In genomic region chr16:87955302-87956168, GRCh38 we compare ENCODE assay signal across 10 cellular contexts. TPM values are rescaled to one million over a fixed set of nuclear protein-coding genes. Genes with fewer than 3 reads are reported as not detected.
DNase-seq lines count a peak whose midpoint lies in the region; ATAC-seq, FAIRE-seq and TF ChIP-seq lines count a peak whose summit lies in the region.
"Had no signal": no experiment of that assay in that cellular context is flagged by ENCODE, and none has a peak within 500 bp of the region (broad histone marks: within the 10 kb centered on the region; RNA-seq: fewer than 3 reads in every experiment).

No MANE protein-coding gene starts in this region.

- no peak for FAIRE-seq in HTR-8/SVneo (lab: Jason Lieb, UNC)

- DNase-seq in MCF 10A (ENCODE audit: unreplicated experiment) (no peak), mammary epithelial cell (no peak), left lobe of liver (ENCODE audit: low spot score) (peak; percentile 45), transverse colon (no peak), HTR-8/SVneo (ENCODE audit: insufficient read length, low spot score) (no peak), LoVo (ENCODE audit: low spot score) (no peak)
- no peak for DNase-seq in activated naive CD8-positive, alpha-beta T cell treated with anti-CD3 and anti-CD28 coated beads for 36 hours
- DNase-seq: COR-L47, PC-3 had no signal

- no peaks in the 10 kb centered on the region for H3K27me3 Mint-ChIP-seq in MCF 10A (ENCODE audit: insufficient read depth, unreplicated experiment)
- H3K27me3 Mint-ChIP-seq in activated naive CD8-positive, alpha-beta T cell treated with anti-CD3 and anti-CD28 coated beads for 36 hours: no peaks in the 10 kb centered on the region

- H3K4me2 ChIP-seq in mammary epithelial cell (ENCODE audit: insufficient read depth, low read depth, low read length): no peak overlapping the region

- ATAC-seq in left lobe of liver (no peak), GM18517 (IDR thresholded peaks at IDR 0.05; ENCODE audit: unreplicated experiment) (no peak)
- ATAC-seq: PC-3 had no signal

- CTCF ChIA-PET in MCF 10A (lab: Yijun Ruan, JAX): interaction anchor here (0.7 kb wide), 1 partner anchor 482 kb away, joined by 3 read pairs; no protein-coding TSS in a partner anchor
- CTCF ChIA-PET in mammary epithelial cell (lab: Charles Lee; ENCODE audit: low non-redundant PET): no interaction called here

- H3K9me3 Mint-ChIP-seq in MCF 10A (ENCODE audit: unreplicated experiment): no peaks in the 10 kb centered on the region
- H3K9me3 Mint-ChIP-seq in activated naive CD8-positive, alpha-beta T cell treated with anti-CD3 and anti-CD28 coated beads for 36 hours: no peaks in the 10 kb centered on the region

- H3K27ac ChIP-seq in mammary epithelial cell (ENCODE audit: insufficient read depth, low read depth, low read length) (no peak overlapping the region), transverse colon (peak overlapping the region; percentile 58 to 98 (median 93))

- intact Hi-C loops in MCF 10A (cut with micrococcal nuclease) (no loop called here), mammary epithelial cell (cut with micrococcal nuclease) (no loop called here), transverse colon (cut with DNase I; ENCODE audit: low total_unique reads) (no loop called here)

- H3K4me1 Mint-ChIP-seq in MCF 10A (ENCODE audit: insufficient read depth, unreplicated experiment): peaks cover 21% of the 10 kb centered on the region
- peaks cover 81% of the 10 kb centered on the region for H3K4me1 Mint-ChIP-seq in activated naive CD8-positive, alpha-beta T cell treated with anti-CD3 and anti-CD28 coated beads for 36 hours

- dilution Hi-C loops in mammary epithelial cell (cut with HindIII; ENCODE audit: low sequenced_read_pairs): loop anchor here (5.0 kb wide), 3 partner anchors 38 to 102 kb away; no protein-coding TSS in a partner anchor

- no peaks in the 10 kb centered on the region for H4K20me1 ChIP-seq in mammary epithelial cell (ENCODE audit: insufficient read depth, low read length)

- no TSS peak for BruUV-seq in MCF 10A (replicated peaks; lab: Mats Ljungman, UMichigan)
- no TSS peak for BruUV-seq in mammary epithelial cell (replicated peaks; lab: Mats Ljungman, UMichigan)

- TF ChIP-seq CTCF in MCF 10A (IDR thresholded peaks at IDR 0.05; ENCODE audit: unreplicated experiment): no peak
- TF ChIP-seq CTCF in mammary epithelial cell (conservative IDR thresholded peaks at IDR 0.05 in 1 of 2, IDR thresholded peaks at IDR 0.05 in 1 of 2; ENCODE audit: extremely low read depth in 1 of 2, insufficient read depth in 1 of 2, low read depth in 1 of 2, low read length in 2 of 2): no peak
- TF ChIP-seq CTCF in transverse colon (IDR thresholded peaks at IDR 0.05): no peak

- POLR2A ChIA-PET in MCF 10A (lab: Yijun Ruan, JAX): no interaction called here

- H3K27me3 ChIP-seq in mammary epithelial cell (ENCODE audit: insufficient read depth, low read length) (no peaks in the 10 kb centered on the region), transverse colon (no peaks in the 10 kb centered on the region)

- H3K9me3 ChIP-seq in mammary epithelial cell (replicated peaks; ENCODE audit: insufficient read depth, low read length) (no peaks in the 10 kb centered on the region), transverse colon (no peaks in the 10 kb centered on the region)

- 86% methylated on average over 19 of the region's 20 CpGs for WGBS in mammary epithelial cell (ENCODE audit: low coverage, missing lambda C conversion rate)
- WGBS in transverse colon (ENCODE audit: low coverage in 1 of 2), 2 donors: 83 to 84% methylated on average over 11 to 20 of the region's 20 CpGs

- H2AFZ ChIP-seq in mammary epithelial cell (ENCODE audit: low read depth, low read length): no peak overlapping the region

- H3K36me3 ChIP-seq in mammary epithelial cell (ENCODE audit: insufficient read depth, low read length) (peaks cover 5% of the 10 kb centered on the region), transverse colon (no peaks in the 10 kb centered on the region)

- in situ Hi-C loops in mammary epithelial cell (cut with MboI; ENCODE audit: low sequenced_read_pairs in 2 of 2) (no loop called here), transverse colon (cut with MboI; ENCODE audit: low pct_ligation_motif_present in 1 of 4, low pct_unique_long_range_greater_than_20kb in 1 of 4, low sequenced_read_pairs in 3 of 4) (no loop called here)

- H3K4me3 Mint-ChIP-seq in MCF 10A (ENCODE audit: unreplicated experiment): no peak overlapping the region
- peak overlapping the region; percentile 85 for H3K4me3 Mint-ChIP-seq in activated naive CD8-positive, alpha-beta T cell treated with anti-CD3 and anti-CD28 coated beads for 36 hours

- H3K4me3 ChIP-seq in mammary epithelial cell (replicated peaks in 1 of 3; ENCODE audit: insufficient read depth in 1 of 3, low read depth in 2 of 3, low read length in 3 of 3): no peak overlapping the region
- H3K4me3 ChIP-seq in transverse colon: no peak overlapping the region

- H3K9ac ChIP-seq in mammary epithelial cell (ENCODE audit: insufficient read depth, low read length): no peak overlapping the region

- peak overlapping the region; percentile 39 for H3K27ac Mint-ChIP-seq in MCF 10A (ENCODE audit: low read depth, unreplicated experiment)
- peak overlapping the region; percentile 98 for H3K27ac Mint-ChIP-seq in activated naive CD8-positive, alpha-beta T cell treated with anti-CD3 and anti-CD28 coated beads for 36 hours

- H3K4me1 ChIP-seq in mammary epithelial cell (ENCODE audit: insufficient read depth, low read length): peaks cover 26% of the 10 kb centered on the region
- H3K4me1 ChIP-seq in transverse colon: peaks cover 16 to 41% (median 38%) of the 10 kb centered on the region in 4 donors

- peaks cover 90% of the 10 kb centered on the region for H3K79me2 ChIP-seq in mammary epithelial cell (ENCODE audit: insufficient read depth, low read length)

- no peak for TF ChIP-seq EP300 in transverse colon (IDR thresholded peaks at IDR 0.05; ENCODE audit: low read depth)

- no peak for TF ChIP-seq POLR2A in transverse colon (IDR thresholded peaks at IDR 0.05)

- peaks cover 55% of the 10 kb centered on the region for H3K36me3 Mint-ChIP-seq in MCF 10A (ENCODE audit: insufficient read depth, unreplicated experiment)
- peaks cover 27% of the 10 kb centered on the region for H3K36me3 Mint-ChIP-seq in activated naive CD8-positive, alpha-beta T cell treated with anti-CD3 and anti-CD28 coated beads for 36 hours

RNA-seq across cellular contexts. Expression of gene BANP, which starts 4.3 kb away (rescaled TPM):
- total RNA-seq in MCF 10A (2022): 38.2 and 41.5 TPM in 2 replicates
- total RNA-seq in mammary epithelial cell: 10 to 100 TPM; 12.5 to 18.8 TPM
- 15.3 TPM for polyA plus RNA-seq in mammary epithelial cell
- polyA minus RNA-seq in mammary epithelial cell: 23.3 TPM
- 10 to 100 TPM; 25.6 to 27.0 TPM for total RNA-seq in activated naive CD8-positive, alpha-beta T cell treated with anti-CD3 and anti-CD28 coated beads for 36 hours
- 22.4 TPM for total RNA-seq in left lobe of liver
- 10 to 100 TPM; 15.3 to 25.1 (median 18.7) TPM for total RNA-seq in transverse colon

RNA-seq across cellular contexts. Expression of gene CA5A, which starts 19.2 kb away (rescaled TPM):
- not detected in 2 replicates for total RNA-seq in MCF 10A (2022)
- total RNA-seq in mammary epithelial cell: not detected
- polyA plus RNA-seq in mammary epithelial cell: not detected
- polyA minus RNA-seq in mammary epithelial cell: not detected
- not detected for total RNA-seq in activated naive CD8-positive, alpha-beta T cell treated with anti-CD3 and anti-CD28 coated beads for 36 hours
- 35.7 TPM for total RNA-seq in left lobe of liver
- not detected for total RNA-seq in transverse colon
- total RNA-seq: PC-3 had no signal

Comparison
In these comparisons a context has a peak if more than half of its experiments do, and no peak if none do; other contexts are left out.
1. RNA of gene CA5A, which starts 19.2 kb away (total RNA-seq): 35.7 TPM in left lobe of liver (single experiment); not detected in MCF 10A, not detected in mammary epithelial cell, not detected in activated naive CD8-positive, alpha-beta T cell treated with anti-CD3 and anti-CD28 coated beads for 36 hours and not detected in transverse colon; every median in the first group is over 10 times any median in the second.